ENCODE assay signal across 18 cellular contexts in genomic region chr5:10853144-10853543, GRCh38.
A peak's percentile ranks its signal among the peaks of the same experiment; 100 is the strongest.
DNase-seq lines count a peak whose midpoint lies in the region; ATAC-seq and TF ChIP-seq lines count a peak whose summit lies in the region.
"Had no signal": no experiment of that assay in that cellular context is flagged by ENCODE, and none has a peak within 500 bp of the region (broad histone marks: within the 10 kb centered on the region; RNA-seq: fewer than 3 reads in every experiment).

No MANE protein-coding gene starts in this region.

- peaks cover 70% of the 10 kb centered on the region for H3K4me1 Mint-ChIP-seq in dendritic cell treated with granulocyte-macrophage colony-stimulating factor and Interleukin-4, amounts not matched to agents 40 ng/mL and 50 ng/mL, for 4 days (ENCODE audit: low read depth)
- H3K4me1 Mint-ChIP-seq: CD8-positive, alpha-beta memory T cell had no signal

- in situ Hi-C loops in IMR-90 (cut with MboI; ENCODE audit: low sequenced_read_pairs) = loop anchor here (10.0 kb wide), 1 partner anchor 398 kb away; no protein-coding TSS in a partner anchor
- in situ Hi-C loops in transverse colon (cut with MboI; ENCODE audit: low pct_ligation_motif_present in 1 of 4, low pct_unique_long_range_greater_than_20kb in 1 of 4, low sequenced_read_pairs in 3 of 4) = no loop called here

- intact Hi-C loops in IMR-90 (cut with micrococcal nuclease) = no loop called here
- intact Hi-C loops in dendritic cell treated with granulocyte-macrophage colony-stimulating factor and Interleukin-4, amounts not matched to agents 40 ng/mL and 50 ng/mL, for 4 days (cut with micrococcal nuclease) = loop anchor here (5.0 kb wide), 2 partner anchors 36 to 91 kb away; partner anchors contain the start of gene DAP
- intact Hi-C loops in mucosa of descending colon (cut with DNase I, micrococcal nuclease) = no loop called here
- intact Hi-C loops in transverse colon (cut with DNase I; ENCODE audit: low total_unique reads) = no loop called here

- H2AFZ ChIP-seq in IMR-90 (replicated peaks; ENCODE audit: low read length, poor library complexity) = no peak overlapping the region

- BruUV-seq in IMR-90 (replicated peaks; lab: Mats Ljungman, UMichigan) = no TSS peak

- H3K4me3 Mint-ChIP-seq in dendritic cell treated with granulocyte-macrophage colony-stimulating factor and Interleukin-4, amounts not matched to agents 40 ng/mL and 50 ng/mL, for 4 days = no peak overlapping the region
- H3K4me3 Mint-ChIP-seq: CD4-positive, alpha-beta T cell; CD8-positive, alpha-beta memory T cell had no signal

- no peak for TF ChIP-seq CTCF in IMR-90 (conservative IDR thresholded peaks at IDR 0.05; ENCODE audit: low read depth, low read length)
- no peak for TF ChIP-seq CTCF in mucosa of descending colon (IDR thresholded peaks at IDR 0.05)
- TF ChIP-seq CTCF in transverse colon (IDR thresholded peaks at IDR 0.05) = no peak

- H3K4me1 ChIP-seq in IMR-90 (ENCODE audit: control insufficient read depth, insufficient read depth, low read length) (peaks cover 13% of the 10 kb centered on the region), mucosa of descending colon (ENCODE audit: low read depth) (peaks cover 5% of the 10 kb centered on the region), transverse colon (peaks cover 0 to 21% (median 3%) of the 10 kb centered on the region in 4 donors)

- ATAC-seq in IMR-90 (ENCODE audit: low read depth) (no peak), mucosa of descending colon (peak; percentile 15), HG02884 (IDR thresholded peaks at IDR 0.05; ENCODE audit: unreplicated experiment) (no peak)
- ATAC-seq: GM12878 had no signal

- H3K36me3 ChIP-seq in IMR-90 (ENCODE audit: control insufficient read depth, insufficient read depth, low read length) (no peaks in the 10 kb centered on the region), mucosa of descending colon (ENCODE audit: low read depth) (no peaks in the 10 kb centered on the region), transverse colon (no peaks in the 10 kb centered on the region)

- H3K9ac ChIP-seq in IMR-90 (ENCODE audit: low read depth, low read length) = no peak overlapping the region

- no peak overlapping the region for H2BK15ac ChIP-seq in IMR-90 (ENCODE audit: low read depth, low read length)

- H3K4me3 ChIP-seq in IMR-90 (ENCODE audit: insufficient read depth, low read depth, low read length) (no peak overlapping the region), mucosa of descending colon (no peak overlapping the region), transverse colon (no peak overlapping the region)
- H3K4me3 ChIP-seq: GM12878 had no signal

- peaks cover 18% of the 10 kb centered on the region for H3K9me1 ChIP-seq in IMR-90 (ENCODE audit: insufficient read depth, low read length)

- no peak overlapping the region for H2BK5ac ChIP-seq in IMR-90 (ENCODE audit: low read depth, low read length, poor library complexity, severe bottlenecking)

- H3K14ac ChIP-seq in IMR-90 (replicated peaks; ENCODE audit: low read depth, low read length) = no peak overlapping the region

- no peak overlapping the region for H3K27ac ChIP-seq in IMR-90 (ENCODE audit: insufficient read depth, low read length)
- no peak overlapping the region for H3K27ac ChIP-seq in transverse colon
- H3K27ac ChIP-seq: C4-2B had no signal

- no peak overlapping the region for H3K4me2 ChIP-seq in IMR-90 (ENCODE audit: low read depth, low read length)

- no CpG with 5 or more reads among the region's 3 CpGs for WGBS in IMR-90 (ENCODE audit: extremely low coverage in 2 of 2, insufficient read length in 1 of 2), 2 experiments
- 65 to 69% methylated on average over 2 to 3 of the region's 3 CpGs for WGBS in transverse colon (ENCODE audit: low coverage in 1 of 2), 2 donors

- peak overlapping the region; percentile 63 for H3K27ac Mint-ChIP-seq in dendritic cell treated with granulocyte-macrophage colony-stimulating factor and Interleukin-4, amounts not matched to agents 40 ng/mL and 50 ng/mL, for 4 days
- H3K27ac Mint-ChIP-seq: CD4-positive, alpha-beta T cell; CD8-positive, alpha-beta memory T cell had no signal

- H4K20me1 ChIP-seq in IMR-90 (ENCODE audit: insufficient read depth, low read length) = no peaks in the 10 kb centered on the region

- no peak overlapping the region for H2AK9ac ChIP-seq in IMR-90 (replicated peaks; ENCODE audit: low read depth, low read length, poor library complexity)

- no peaks in the 10 kb centered on the region for H3K36me3 Mint-ChIP-seq in dendritic cell treated with granulocyte-macrophage colony-stimulating factor and Interleukin-4, amounts not matched to agents 40 ng/mL and 50 ng/mL, for 4 days (ENCODE audit: low read depth)
- H3K36me3 Mint-ChIP-seq: CD8-positive, alpha-beta memory T cell had no signal

- TF ChIP-seq POLR2A in IMR-90 (IDR thresholded peaks at IDR 0.05; ENCODE audit: low read depth, low read length) (no peak), transverse colon (IDR thresholded peaks at IDR 0.05) (no peak)

- no peak for TF ChIP-seq RAD21 in IMR-90 (IDR thresholded peaks at IDR 0.05; ENCODE audit: low read length)

- POLR2A ChIA-PET in IMR-90 (lab: Charles Lee; ENCODE audit: unreplicated experiment) = no interaction called here

- no peak for TF ChIP-seq EP300 in transverse colon (IDR thresholded peaks at IDR 0.05; ENCODE audit: low read depth)

- H2BK120ac ChIP-seq in IMR-90 (ENCODE audit: low read depth, low read length) = no peak overlapping the region

- H3K27me3 Mint-ChIP-seq in dendritic cell treated with granulocyte-macrophage colony-stimulating factor and Interleukin-4, amounts not matched to agents 40 ng/mL and 50 ng/mL, for 4 days = peaks cover 18% of the 10 kb centered on the region

- no peak overlapping the region for H3K4ac ChIP-seq in IMR-90 (ENCODE audit: low read depth, low read length)

- no peak overlapping the region for H3K23ac ChIP-seq in IMR-90 (ENCODE audit: low read depth, low read length)

- no peak overlapping the region for H2BK20ac ChIP-seq in IMR-90 (ENCODE audit: low read depth, low read length)

- H3K9me3 ChIP-seq in IMR-90 (ENCODE audit: control insufficient read depth, insufficient read depth, low read length) (no peaks in the 10 kb centered on the region), mucosa of descending colon (no peaks in the 10 kb centered on the region), transverse colon (no peaks in the 10 kb centered on the region)

- dilution Hi-C loops in IMR-90 (cut with HindIII; ENCODE audit: low sequenced_read_pairs, unreplicated experiment) = no loop called here

- H3K9me3 Mint-ChIP-seq in dendritic cell treated with granulocyte-macrophage colony-stimulating factor and Interleukin-4, amounts not matched to agents 40 ng/mL and 50 ng/mL, for 4 days = peaks cover 7% of the 10 kb centered on the region
- H3K9me3 Mint-ChIP-seq: CD4-positive, alpha-beta T cell had no signal

- no peak overlapping the region for H3K56ac ChIP-seq in IMR-90 (ENCODE audit: extremely low read depth, insufficient read depth, low read length)

- no peaks in the 10 kb centered on the region for H3K79me1 ChIP-seq in IMR-90 (ENCODE audit: low read depth in 1 of 2, low read length in 2 of 2)

- H3K18ac ChIP-seq in IMR-90 (ENCODE audit: low read depth, low read length) = no peak overlapping the region

- CTCF ChIA-PET in IMR-90 (lab: Yijun Ruan, JAX) = interaction anchor here (0.7 to 1.1 kb wide), 3 partner anchors 38 to 151 kb away, joined by 3 to 4 read pairs (median 3); no protein-coding TSS in a partner anchor

- DNase-seq in IMR-90 (no peak), mucosa of descending colon (no peak), retina (no peak), transverse colon (no peak)
- no peak for DNase-seq in activated naive CD4-positive, alpha-beta T cell (lab: John Stamatoyannopoulos, UW)
- DNase-seq: CD4-positive, alpha-beta T cell; CD8-positive, alpha-beta memory T cell; DMS 273 treated with DMSO at 0.1 percent for 48 hours; DMS79; EL; GDM1; GOT3; H7; HCEC 1CT had no signal

- no peaks in the 10 kb centered on the region for H3K27me3 ChIP-seq in IMR-90 (ENCODE audit: control insufficient read depth, insufficient read depth, low read length)
- H3K27me3 ChIP-seq in transverse colon = peaks cover 6% of the 10 kb centered on the region

- H4K8ac ChIP-seq in IMR-90 (ENCODE audit: low read depth in 2 of 2, low read length in 2 of 2) = no peak overlapping the region; a peak in 1 of 4 replicates

- peak overlapping the region; percentile 50 for H2AK5ac ChIP-seq in IMR-90 (ENCODE audit: low read depth, low read length)

- H4K5ac ChIP-seq in IMR-90 (ENCODE audit: low read depth, low read length) = no peak overlapping the region

- H4K91ac ChIP-seq in IMR-90 (ENCODE audit: insufficient read depth, low read depth, low read length) = no peak overlapping the region

TF ChIP-seq in IMR-90, 13 proteins besides CTCF, POLR2A, EP300 and RAD21 (continues in another document):
- no peak for TF ChIP-seq CEBPB (IDR thresholded peaks at IDR 0.05; ENCODE audit: low read depth, low read length)
- no peak for TF ChIP-seq RCOR1 (IDR thresholded peaks at IDR 0.05; ENCODE audit: insufficient replicate concordance, low read length)
- TF ChIP-seq MAZ (IDR thresholded peaks at IDR 0.05; ENCODE audit: borderline replicate concordance, low read depth, low read length) = no peak
- TF ChIP-seq ELK1 (IDR thresholded peaks at IDR 0.05; ENCODE audit: borderline replicate concordance, low read depth, low read length) = no peak
- TF ChIP-seq MAFK (IDR thresholded peaks at IDR 0.05; ENCODE audit: low read depth, low read length) = no peak
- no peak for TF ChIP-seq CHD1 (IDR thresholded peaks at IDR 0.05; ENCODE audit: low read depth, low read length)
- TF ChIP-seq RFX5 (IDR thresholded peaks at IDR 0.05; ENCODE audit: low read depth, low read length) = no peak
- no peak for TF ChIP-seq FOS (IDR thresholded peaks at IDR 0.05; ENCODE audit: low read depth, low read length)
- TF ChIP-seq NFE2L2 (IDR thresholded peaks at IDR 0.05; ENCODE audit: low read depth, low read length) = no peak
- TF ChIP-seq SMC3 (IDR thresholded peaks at IDR 0.05; ENCODE audit: low read depth, low read length) = no peak
- TF ChIP-seq MXI1 (IDR thresholded peaks at IDR 0.05; ENCODE audit: borderline replicate concordance, low read depth, low read length) = no peak
